ENCODE assay signal across 8 cellular contexts in the genomic region with DNA sequence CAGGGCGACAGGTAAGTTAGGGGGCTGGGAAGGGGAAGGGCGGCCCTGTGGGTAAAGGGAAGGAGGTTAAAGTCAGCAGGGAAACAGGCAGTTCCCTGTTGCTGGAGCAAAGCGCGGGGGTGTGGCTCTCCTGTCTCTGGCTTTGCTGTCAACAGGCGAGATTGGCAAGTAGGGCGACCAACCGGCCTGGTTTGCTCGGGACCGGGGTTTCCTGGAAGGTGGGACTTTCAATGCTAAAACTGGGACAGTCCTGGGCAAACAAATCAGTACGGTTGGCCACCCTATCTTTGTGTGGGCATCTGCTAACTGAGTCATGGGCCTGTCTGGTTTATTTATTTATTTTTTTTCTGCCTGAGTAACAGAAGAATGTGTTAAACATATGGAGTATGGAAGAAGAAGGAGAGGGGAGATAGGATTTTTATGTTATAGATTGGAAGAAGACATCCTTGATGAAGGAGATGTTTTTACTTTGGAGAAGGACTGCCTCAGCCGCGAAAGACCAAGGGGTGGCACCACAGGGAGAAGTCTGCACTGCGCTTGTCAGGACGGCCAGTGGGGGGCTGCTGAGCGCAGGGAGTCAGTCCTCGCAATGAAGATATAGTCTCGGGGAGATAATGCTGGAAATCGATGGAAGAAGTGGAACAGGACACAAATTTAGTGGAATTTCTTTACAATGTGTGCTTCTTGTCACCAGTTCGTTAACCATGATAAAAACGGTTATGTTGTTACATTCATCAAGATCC. TPM values are rescaled to one million over a fixed set of nuclear protein-coding genes. Genes with fewer than 3 reads are reported as not detected.
DNase-seq lines count a peak whose midpoint lies in the region; ATAC-seq and TF ChIP-seq lines count a peak whose summit lies in the region.

No MANE protein-coding gene starts in this region.

- TF ChIP-seq CTCF in mucosa of descending colon (IDR thresholded peaks at IDR 0.05): no peak

- H3K36me3 ChIP-seq in mucosa of descending colon (ENCODE audit: low read depth): no peaks in the 10 kb centered on the region

- ATAC-seq in HG02642 (IDR thresholded peaks at IDR 0.05; ENCODE audit: poor library complexity, unreplicated experiment): peak; percentile 87
- ATAC-seq in activated CD8-positive, alpha-beta memory T cell treated with anti-CD3 and anti-CD28 coated beads, Interleukin-2, amount 10 ng/mL, durations not matched to agents 7 days and 5 days: peak; percentile 81
- peak; percentile 97 for ATAC-seq in esophagus mucosa
- peak; percentile 92 for ATAC-seq in mucosa of descending colon

- no peaks in the 10 kb centered on the region for H3K9me3 ChIP-seq in mucosa of descending colon

- H3K36me3 Mint-ChIP-seq in activated CD8-positive, alpha-beta memory T cell treated with anti-CD3 and anti-CD28 coated beads, Interleukin-2, amount 10 ng/mL, durations not matched to agents 7 days and 5 days: no peaks in the 10 kb centered on the region

- CTCF ChIA-PET in activated CD8-positive, alpha-beta memory T cell treated with anti-CD3 and anti-CD28 coated beads, Interleukin-2, amount 10 ng/mL, durations not matched to agents 7 days and 5 days (lab: Charles Lee): interaction anchor here (1.0 to 3.5 kb wide), 4 partner anchors 85 to 574 kb away, joined by 3 to 11 read pairs (median 6); no protein-coding TSS in a partner anchor

- H3K4me1 ChIP-seq in mucosa of descending colon (ENCODE audit: low read depth): no peaks in the 10 kb centered on the region

- peaks cover 30% of the 10 kb centered on the region for H3K27me3 Mint-ChIP-seq in activated CD8-positive, alpha-beta memory T cell treated with anti-CD3 and anti-CD28 coated beads, Interleukin-2, amount 10 ng/mL, durations not matched to agents 7 days and 5 days

- H3K4me3 ChIP-seq in mucosa of descending colon: no peak overlapping the region

- no peaks in the 10 kb centered on the region for H3K9me3 Mint-ChIP-seq in activated CD8-positive, alpha-beta memory T cell treated with anti-CD3 and anti-CD28 coated beads, Interleukin-2, amount 10 ng/mL, durations not matched to agents 7 days and 5 days (ENCODE audit: low read depth)

- H3K4me3 Mint-ChIP-seq in activated CD8-positive, alpha-beta memory T cell treated with anti-CD3 and anti-CD28 coated beads, Interleukin-2, amount 10 ng/mL, durations not matched to agents 7 days and 5 days: no peak overlapping the region

- H3K27ac Mint-ChIP-seq in activated CD8-positive, alpha-beta memory T cell treated with anti-CD3 and anti-CD28 coated beads, Interleukin-2, amount 10 ng/mL, durations not matched to agents 7 days and 5 days: no peak overlapping the region

- intact Hi-C loops in mucosa of descending colon (cut with DNase I, micrococcal nuclease): no loop called here

- H3K4me1 Mint-ChIP-seq in activated CD8-positive, alpha-beta memory T cell treated with anti-CD3 and anti-CD28 coated beads, Interleukin-2, amount 10 ng/mL, durations not matched to agents 7 days and 5 days: peaks cover 15% of the 10 kb centered on the region

- DNase-seq in NOMO-1 (lab: John Stamatoyannopoulos, UW; ENCODE audit: unreplicated experiment in 2 of 2) (peak; percentile 49 to 56), NOMO-1 treated with dmso at 0.1 percent for 144 hours (lab: John Stamatoyannopoulos, UW; ENCODE audit: unreplicated experiment) (no peak), NAMALWA (ENCODE audit: low spot score) (peak; percentile 58), mucosa of descending colon (peak; percentile 88 to 91 (median 91)), stromal cell of bone marrow (ENCODE audit: low read depth) (peak; percentile 90)
- peak; percentile 52 for DNase-seq in activated CD8-positive, alpha-beta memory T cell treated with anti-CD3 and anti-CD28 coated beads, Interleukin-2, amount 10 ng/mL, durations not matched to agents 7 days and 5 days

RNA-seq across cellular contexts. Expression of gene ESR1, which starts 43.4 kb away (rescaled TPM):
- under 1 TPM in 1 of 2 experiments, not detected in 1; 0.21 TPM for total RNA-seq in activated CD8-positive, alpha-beta memory T cell treated with anti-CD3 and anti-CD28 coated beads, Interleukin-2, amount 10 ng/mL, durations not matched to agents 7 days and 5 days
- total RNA-seq in esophagus mucosa (0.80 TPM), mucosa of descending colon (1 to 10 TPM in 1 of 3 donors, under 1 TPM in 2; 0.55 to 1.6 (median 0.82) TPM)
